1 cellular context compared by ENCODE assay signal in the genomic region with DNA sequence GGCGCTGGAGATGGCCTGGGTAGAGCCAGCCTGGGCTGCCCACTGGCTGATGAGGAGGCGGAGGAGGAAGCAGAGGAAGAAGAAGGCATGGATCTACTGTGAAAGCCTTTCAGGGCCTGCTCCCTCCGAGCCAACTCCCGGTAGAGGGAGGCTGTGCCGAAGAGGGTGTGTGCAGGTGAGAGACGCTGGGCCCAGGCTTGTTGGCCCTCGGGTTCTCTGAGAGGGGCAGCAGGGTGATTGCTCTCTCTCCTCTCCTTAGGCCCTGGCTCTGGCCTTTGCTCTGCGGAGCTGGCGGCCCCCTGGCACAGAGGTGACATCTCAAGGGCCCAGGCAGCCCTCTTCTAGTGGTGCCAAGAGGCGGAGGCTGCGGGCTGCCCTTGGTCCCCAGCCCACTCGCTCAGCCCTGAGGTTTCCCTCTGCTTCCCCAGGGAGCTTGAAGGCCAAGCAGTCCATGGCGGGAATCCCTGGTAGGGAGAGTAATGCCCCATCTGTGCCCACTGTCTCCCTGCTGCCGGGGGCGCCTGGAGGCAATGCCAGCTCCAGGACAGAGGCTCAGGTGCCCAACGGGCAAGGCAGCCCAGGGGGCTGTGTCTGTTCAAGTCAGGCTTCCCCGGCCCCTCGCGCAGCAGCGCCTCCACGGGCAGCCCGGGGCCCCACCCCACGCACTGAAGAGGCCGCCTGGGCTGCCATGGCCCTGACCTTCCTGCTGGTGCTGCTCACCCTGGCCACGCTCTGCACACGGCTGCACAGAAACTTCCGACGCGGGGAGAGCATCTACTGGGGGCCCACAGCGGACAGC.
TF ChIP-seq lines count a peak whose summit lies in the region.

No MANE protein-coding gene starts in this region.

TF ChIP-seq in H1, 55 proteins besides CTCF, POLR2A, EP300 and RAD21:
- TF ChIP-seq CBX8 (IDR thresholded peaks at IDR 0.05; ENCODE audit: borderline replicate concordance, low read depth, low read length), result no peak
- no peak for TF ChIP-seq HDAC2 (IDR thresholded peaks at IDR 0.05; ENCODE audit: borderline replicate concordance in 1 of 2, low read depth in 2 of 2, low read length in 2 of 2)
- TF ChIP-seq JUN (IDR thresholded peaks at IDR 0.05; ENCODE audit: low read depth, low read length), result no peak
- TF ChIP-seq SUZ12 (IDR thresholded peaks at IDR 0.05; ENCODE audit: low read length), result no peak
- no peak for TF ChIP-seq FOSL1 (IDR thresholded peaks at IDR 0.05; ENCODE audit: insufficient read depth, low read depth, low read length)
- no peak for TF ChIP-seq CBX5 (IDR thresholded peaks at IDR 0.05; ENCODE audit: low read depth, low read length)
TF ChIP-seq in H1: peak in this region for 0.
